ENCODE assay signal across 8 cellular contexts in genomic region chr11:61949169-61950034, GRCh38. TPM values are rescaled to one million over a fixed set of nuclear protein-coding genes. Genes with fewer than 3 reads are reported as not detected.
DNase-seq lines count a peak whose midpoint lies in the region; ATAC-seq and TF ChIP-seq lines count a peak whose summit lies in the region.

No MANE protein-coding gene starts in this region.

- H3K4me1 ChIP-seq in BE2C (peaks cover 17% of the 10 kb centered on the region), HEK293 (ENCODE audit: control insufficient read depth, insufficient read depth, low read length) (peaks cover 3% of the 10 kb centered on the region; the same call in 1 of the 2 replicates), thoracic aorta (ENCODE audit: control insufficient read depth in 1 of 2, low read depth in 2 of 2) (peaks cover 0 to 19% of the 10 kb centered on the region in 2 donors)

- DNase-seq in BE2C = peak; percentile 91
- DNase-seq in NCI-H524 treated with DMSO at 0.1 percent for 48 hours (lab: John Stamatoyannopoulos, UW) = peak; percentile 78
- peak; percentile 98 for DNase-seq in cerebellar cortex (ENCODE audit: low spot score)
- peak in 1 of 2 donors; percentile 65 for DNase-seq in left colon
- DNase-seq in thoracic aorta (ENCODE audit: low spot score) = no peak

- peak; percentile 47 for ATAC-seq in left colon
- ATAC-seq in thoracic aorta (ENCODE audit: insufficient number of reproducible peaks, low FRiP score, low read depth) = peak; percentile 85
- ATAC-seq in HG03521 (IDR thresholded peaks at IDR 0.05; ENCODE audit: unreplicated experiment) = no peak
- no peak for ATAC-seq in HG02970 (IDR thresholded peaks at IDR 0.05; ENCODE audit: low FRiP score, unreplicated experiment)

- H3K36me3 ChIP-seq in BE2C = no peaks in the 10 kb centered on the region
- H3K36me3 ChIP-seq in HEK293 (ENCODE audit: control insufficient read depth in 2 of 2, insufficient read depth in 1 of 2, low read length in 2 of 2) = no peaks in the 10 kb centered on the region
- no peaks in the 10 kb centered on the region for H3K36me3 ChIP-seq in thoracic aorta

- H3K27ac ChIP-seq in HEK293 (ENCODE audit: extremely low read depth, low read depth, low read length) (peak overlapping the region; percentile 54), thoracic aorta (no peak overlapping the region)

- H3K4me3 ChIP-seq in BE2C (ENCODE audit: low read depth, low read length) (peak overlapping the region; percentile 23), HEK293 (ENCODE audit: low read depth, low read length) (no peak overlapping the region), thoracic aorta (no peak overlapping the region)

- no peak for TF ChIP-seq CTCF in BE2C (IDR thresholded peaks at IDR 0.05; ENCODE audit: low read depth, low read length)
- no peak for TF ChIP-seq CTCF in HEK293 (tag by site-specific recombination; IDR thresholded peaks at IDR 0.05)
- TF ChIP-seq CTCF in thoracic aorta (IDR thresholded peaks at IDR 0.05) = no peak

- H3K9me3 ChIP-seq in BE2C (no peaks in the 10 kb centered on the region), HEK293 (ENCODE audit: control insufficient read depth, insufficient read depth, low read depth, low read length) (no peaks in the 10 kb centered on the region), thoracic aorta (no peaks in the 10 kb centered on the region)

- CTCF ChIA-PET in HEK293 (lab: Yijun Ruan, JAX) = interaction anchor here (0.6 to 7.6 kb wide), 18 partner anchors 9 to 427 kb away, joined by 3 to 329 read pairs (median 6); partner anchors contain the start of genes FADS3 and RAB3IL1

- POLR2A ChIA-PET in HEK293 (lab: Yijun Ruan, JAX) = interaction anchor here (0.7 to 2.1 kb wide), 11 partner anchors 12 to 157 kb away, joined by 3 to 22 read pairs (median 7); partner anchors contain the start of genes FEN1, FTH1 and TMEM258

- intact Hi-C loops in left colon (cut with DNase I, micrococcal nuclease) = loop anchor here (5.0 to 10.0 kb wide), 2 partner anchors 47 to 135 kb away; no protein-coding TSS in a partner anchor

- H3K27me3 ChIP-seq in BE2C (no peaks in the 10 kb centered on the region), thoracic aorta (replicated peaks; ENCODE audit: insufficient read depth) (no peaks in the 10 kb centered on the region)

TF ChIP-seq in HEK293, 187 proteins besides CTCF, POLR2A, EP300 and RAD21 (continues in another document):
- TF ChIP-seq ZSCAN30 (tag by site-specific recombination; IDR thresholded peaks at IDR 0.05) (no peak), ZEB2 (tag by site-specific recombination; IDR thresholded peaks at IDR 0.05) (peak; percentile 83), ZNF558 (tag by site-specific recombination; IDR thresholded peaks at IDR 0.05) (0 out of 2 replicates have a peak, but pooled peaks have one; percentile 30), ZIC2 (tag by site-specific recombination; IDR thresholded peaks at IDR 0.05) (peak; percentile 79), ZNF670 (tag by site-specific recombination; IDR thresholded peaks at IDR 0.05; ENCODE audit: low read depth) (no peak), PRDM10 (tag by site-specific recombination; IDR thresholded peaks at IDR 0.05) (peak; percentile 80), ZBTB7A (tag by site-specific recombination; IDR thresholded peaks at IDR 0.05; ENCODE audit: low read depth) (no peak), ZNF521 (tag by site-specific recombination; IDR thresholded peaks at IDR 0.05) (no peak), ZNF629 (tag by site-specific recombination; IDR thresholded peaks at IDR 0.05) (peak; percentile 85), KLF1 (tag by site-specific recombination; IDR thresholded peaks at IDR 0.05) (no peak), KLF7 (tag by site-specific recombination; IDR thresholded peaks at IDR 0.05; ENCODE audit: borderline replicate concordance) (no peak), ZNF664 (tag by site-specific recombination; IDR thresholded peaks at IDR 0.05) (no peak), REPIN1 (tag by site-specific recombination; IDR thresholded peaks at IDR 0.05; ENCODE audit: low read depth) (no peak), ZFHX2 (tag by site-specific recombination; conservative IDR thresholded peaks at IDR 0.05) (peak; percentile 87), ZNF366 (tag by site-specific recombination; conservative IDR thresholded peaks at IDR 0.05) (peak; percentile 93), ZNF514 (tag by site-specific recombination; IDR thresholded peaks at IDR 0.05) (no peak), FEZF1 (tag by site-specific recombination; IDR thresholded peaks at IDR 0.05) (no peak), ZNF292 (tag by site-specific recombination; IDR thresholded peaks at IDR 0.05; ENCODE audit: borderline replicate concordance, low read depth) (no peak), ZNF2 (tag by site-specific recombination; IDR thresholded peaks at IDR 0.05) (no peak), ZNF561 (tag by site-specific recombination; IDR thresholded peaks at IDR 0.05; ENCODE audit: borderline replicate concordance) (no peak), KLF10 (tag by site-specific recombination; IDR thresholded peaks at IDR 0.05) (0 out of 2 replicates have a peak, but pooled peaks have one; percentile 30), SALL2 (tag by site-specific recombination; IDR thresholded peaks at IDR 0.05; ENCODE audit: borderline replicate concordance) (no peak), OSR2 (tag by site-specific recombination; IDR thresholded peaks at IDR 0.05) (0 out of 2 replicates have a peak, but pooled peaks have one; percentile 7)
- TF ChIP-seq, protein P1, sequence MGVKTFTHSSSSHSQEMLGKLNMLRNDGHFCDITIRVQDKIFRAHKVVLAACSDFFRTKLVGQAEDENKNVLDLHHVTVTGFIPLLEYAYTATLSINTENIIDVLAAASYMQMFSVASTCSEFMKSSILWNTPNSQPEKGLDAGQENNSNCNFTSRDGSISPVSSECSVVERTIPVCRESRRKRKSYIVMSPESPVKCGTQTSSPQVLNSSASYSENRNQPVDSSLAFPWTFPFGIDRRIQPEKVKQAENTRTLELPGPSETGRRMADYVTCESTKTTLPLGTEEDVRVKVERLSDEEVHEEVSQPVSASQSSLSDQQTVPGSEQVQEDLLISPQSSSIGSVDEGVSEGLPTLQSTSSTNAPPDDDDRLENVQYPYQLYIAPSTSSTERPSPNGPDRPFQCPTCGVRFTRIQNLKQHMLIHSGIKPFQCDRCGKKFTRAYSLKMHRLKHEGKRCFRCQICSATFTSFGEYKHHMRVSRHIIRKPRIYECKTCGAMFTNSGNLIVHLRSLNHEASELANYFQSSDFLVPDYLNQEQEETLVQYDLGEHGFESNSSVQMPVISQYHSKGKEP (tag by site-specific recombination; IDR thresholded peaks at IDR 0.05) = peak; percentile 46; the same call in 1 of the 2 replicates
- TF ChIP-seq, protein P2, sequence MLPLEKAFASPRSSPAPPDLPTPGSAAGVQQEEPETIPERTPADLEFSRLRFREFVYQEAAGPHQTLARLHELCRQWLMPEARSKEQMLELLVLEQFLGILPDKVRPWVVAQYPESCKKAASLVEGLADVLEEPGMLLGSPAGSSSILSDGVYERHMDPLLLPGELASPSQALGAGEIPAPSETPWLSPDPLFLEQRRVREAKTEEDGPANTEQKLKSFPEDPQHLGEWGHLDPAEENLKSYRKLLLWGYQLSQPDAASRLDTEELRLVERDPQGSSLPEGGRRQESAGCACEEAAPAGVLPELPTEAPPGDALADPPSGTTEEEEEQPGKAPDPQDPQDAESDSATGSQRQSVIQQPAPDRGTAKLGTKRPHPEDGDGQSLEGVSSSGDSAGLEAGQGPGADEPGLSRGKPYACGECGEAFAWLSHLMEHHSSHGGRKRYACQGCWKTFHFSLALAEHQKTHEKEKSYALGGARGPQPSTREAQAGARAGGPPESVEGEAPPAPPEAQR (tag by site-specific recombination; IDR thresholded peaks at IDR 0.05) = no peak

RNA-seq across cellular contexts. Expression of gene BEST1, which starts 0.7 kb away (rescaled TPM):
- polyA plus RNA-seq in BE2C (2012; ENCODE audit: insufficient read depth, insufficient read length, low read depth) = 1.5 TPM
- total RNA-seq in left colon (1 to 10 TPM in 1 of 2 donors, under 1 TPM in 1; 0.64 to 1.6 TPM), thoracic aorta (1 to 10 TPM; 4.7 to 8.0 TPM)

RNA-seq across cellular contexts. Expression of gene FTH1, which starts 18.0 kb away (rescaled TPM):
- polyA plus RNA-seq in BE2C (2012; ENCODE audit: insufficient read depth, insufficient read length, low read depth) = 1,702 TPM
- 1,000 to 10,000 TPM; 4,322 to 5,591 TPM for total RNA-seq in left colon
- total RNA-seq in thoracic aorta = 1,000 to 10,000 TPM; 1,820 to 2,025 TPM

RNA-seq across cellular contexts. Expression of gene RAB3IL1, which starts 32.0 kb away (rescaled TPM):
- 42.9 TPM for polyA plus RNA-seq in BE2C (2012; ENCODE audit: insufficient read depth, insufficient read length, low read depth)
- total RNA-seq in left colon (1 to 10 TPM; 3.1 to 7.0 TPM), thoracic aorta (10 to 100 TPM; 20.8 to 45.4 TPM)

RNA-seq across cellular contexts. Expression of gene FADS3, which starts 58.1 kb away (rescaled TPM):
- 21.4 TPM for polyA plus RNA-seq in BE2C (2012; ENCODE audit: insufficient read depth, insufficient read length, low read depth)
- total RNA-seq in left colon = 10 to 100 TPM in 1 of 2 donors, 1 to 10 TPM in 1; 6.9 to 18.7 TPM
- 100 to 1,000 TPM; 368 to 393 TPM for total RNA-seq in thoracic aorta

Comparison
In these comparisons a context has a peak if more than half of its experiments do, and no peak if none do; other contexts are left out.
1. ATAC-seq: peak in left colon (single experiment) and thoracic aorta (single experiment); none in HG03521 (single experiment) and HG02970 (single experiment).